1 cellular context compared by ENCODE assay signal in the genomic region with DNA sequence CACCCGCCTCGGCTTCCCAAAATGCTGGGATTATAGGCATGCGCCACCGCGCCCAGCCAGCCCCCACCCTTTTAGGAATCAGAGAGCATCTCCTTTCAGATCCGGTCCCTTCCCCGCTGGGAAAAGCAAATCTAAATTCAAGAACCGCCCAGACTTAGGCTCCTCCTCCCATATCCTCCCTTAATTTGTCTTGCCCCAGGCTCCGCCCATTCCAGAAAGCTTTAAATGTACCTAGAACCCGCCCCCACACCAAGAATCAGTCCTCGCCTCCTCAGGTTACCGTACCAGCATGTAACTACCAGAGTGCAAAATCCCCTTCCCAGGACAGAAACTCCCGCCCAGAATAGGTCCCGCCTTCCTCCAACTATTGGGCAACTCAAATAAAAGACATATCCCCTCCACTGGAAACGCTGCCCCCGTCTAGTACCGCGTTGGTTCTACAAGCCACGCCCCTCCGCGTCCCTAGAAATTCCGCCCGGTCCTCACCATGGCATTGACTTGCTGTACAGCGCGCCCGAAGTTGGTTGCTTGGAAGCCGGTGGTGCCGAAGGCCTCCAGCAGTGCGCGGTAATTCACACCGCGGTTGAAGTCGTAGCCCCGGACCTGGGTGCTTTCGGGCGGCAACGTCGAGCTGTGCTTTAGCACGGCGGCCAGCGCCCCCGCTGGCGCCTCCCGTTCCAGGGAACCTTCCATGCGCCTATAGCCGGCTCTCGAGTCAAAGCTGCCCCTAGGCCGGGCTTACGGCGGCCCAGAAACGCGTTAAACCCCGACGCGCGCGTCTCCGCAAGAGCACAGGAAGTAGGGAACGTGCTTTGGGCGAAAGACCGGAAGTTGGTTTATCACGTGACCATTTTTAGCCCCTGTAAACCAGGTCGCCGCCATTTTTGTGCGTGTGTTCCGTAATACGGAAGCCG.
TF ChIP-seq lines count a peak whose summit lies in the region.

A gene (minus strand): TSS at position 807 of the 914 bp plus-strand sequence. CDS start 114 bp downstream, at position 693.

TF ChIP-seq in HEK293, 187 proteins besides CTCF, POLR2A, EP300 and RAD21 (continued from another document and continues in another):
- TF ChIP-seq, protein P1, sequence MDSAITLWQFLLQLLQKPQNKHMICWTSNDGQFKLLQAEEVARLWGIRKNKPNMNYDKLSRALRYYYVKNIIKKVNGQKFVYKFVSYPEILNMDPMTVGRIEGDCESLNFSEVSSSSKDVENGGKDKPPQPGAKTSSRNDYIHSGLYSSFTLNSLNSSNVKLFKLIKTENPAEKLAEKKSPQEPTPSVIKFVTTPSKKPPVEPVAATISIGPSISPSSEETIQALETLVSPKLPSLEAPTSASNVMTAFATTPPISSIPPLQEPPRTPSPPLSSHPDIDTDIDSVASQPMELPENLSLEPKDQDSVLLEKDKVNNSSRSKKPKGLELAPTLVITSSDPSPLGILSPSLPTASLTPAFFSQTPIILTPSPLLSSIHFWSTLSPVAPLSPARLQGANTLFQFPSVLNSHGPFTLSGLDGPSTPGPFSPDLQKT (IDR thresholded peaks at IDR 0.05; ENCODE audit: borderline replicate concordance, low read depth, low read length) = no peak
- TF ChIP-seq RBAK (tag by site-specific recombination; IDR thresholded peaks at IDR 0.05) (no peak), ZNF114 (tag by site-specific recombination; IDR thresholded peaks at IDR 0.05) (no peak), ZNF610 (tag by site-specific recombination; IDR thresholded peaks at IDR 0.05; ENCODE audit: borderline replicate concordance) (no peak; the same call in 1 of the 2 replicates), ZNF707 (tag by site-specific recombination; IDR thresholded peaks at IDR 0.05) (no peak), ZNF529 (tag by site-specific recombination; IDR thresholded peaks at IDR 0.05; ENCODE audit: insufficient replicate concordance) (no peak), ZNF211 (tag by site-specific recombination; IDR thresholded peaks at IDR 0.05; ENCODE audit: low read depth) (no peak), ZNF2 (tag by site-specific recombination; IDR thresholded peaks at IDR 0.05) (peak; percentile 95), ZNF24 (tag by site-specific recombination; IDR thresholded peaks at IDR 0.05) (no peak; the same call in 1 of the 2 replicates), OVOL3 (tag by site-specific recombination; IDR thresholded peaks at IDR 0.05) (no peak), ZNF558 (tag by site-specific recombination; IDR thresholded peaks at IDR 0.05) (no peak; the same call in 1 of the 2 replicates), ZNF433 (tag by site-specific recombination; IDR thresholded peaks at IDR 0.05; ENCODE audit: low read depth) (no peak), ZFP41 (tag by site-specific recombination; IDR thresholded peaks at IDR 0.05; ENCODE audit: borderline replicate concordance) (no peak), ZNF214 (tag by site-specific recombination; IDR thresholded peaks at IDR 0.05; ENCODE audit: borderline replicate concordance) (no peak), ZNF785 (tag by site-specific recombination; IDR thresholded peaks at IDR 0.05) (no peak), ZBTB48 (tag by site-specific recombination; IDR thresholded peaks at IDR 0.05) (peak; percentile 66), ZNF571 (tag by site-specific recombination; IDR thresholded peaks at IDR 0.05) (no peak), OSR2 (tag by site-specific recombination; IDR thresholded peaks at IDR 0.05) (no peak), ZNF146 (tag by site-specific recombination; IDR thresholded peaks at IDR 0.05) (peak; percentile 26; the same call in 1 of the 2 replicates), ZNF514 (tag by site-specific recombination; IDR thresholded peaks at IDR 0.05) (no peak), MZF1 (tag by site-specific recombination; IDR thresholded peaks at IDR 0.05; ENCODE audit: borderline replicate concordance) (peak; percentile 93), ZNF548 (tag by site-specific recombination; IDR thresholded peaks at IDR 0.05) (no peak), ZNF175 (tag by site-specific recombination; IDR thresholded peaks at IDR 0.05) (no peak), ZNF133 (tag by site-specific recombination; IDR thresholded peaks at IDR 0.05) (no peak), ZNF664 (tag by site-specific recombination; IDR thresholded peaks at IDR 0.05) (no peak)
- TF ChIP-seq, protein P2, sequence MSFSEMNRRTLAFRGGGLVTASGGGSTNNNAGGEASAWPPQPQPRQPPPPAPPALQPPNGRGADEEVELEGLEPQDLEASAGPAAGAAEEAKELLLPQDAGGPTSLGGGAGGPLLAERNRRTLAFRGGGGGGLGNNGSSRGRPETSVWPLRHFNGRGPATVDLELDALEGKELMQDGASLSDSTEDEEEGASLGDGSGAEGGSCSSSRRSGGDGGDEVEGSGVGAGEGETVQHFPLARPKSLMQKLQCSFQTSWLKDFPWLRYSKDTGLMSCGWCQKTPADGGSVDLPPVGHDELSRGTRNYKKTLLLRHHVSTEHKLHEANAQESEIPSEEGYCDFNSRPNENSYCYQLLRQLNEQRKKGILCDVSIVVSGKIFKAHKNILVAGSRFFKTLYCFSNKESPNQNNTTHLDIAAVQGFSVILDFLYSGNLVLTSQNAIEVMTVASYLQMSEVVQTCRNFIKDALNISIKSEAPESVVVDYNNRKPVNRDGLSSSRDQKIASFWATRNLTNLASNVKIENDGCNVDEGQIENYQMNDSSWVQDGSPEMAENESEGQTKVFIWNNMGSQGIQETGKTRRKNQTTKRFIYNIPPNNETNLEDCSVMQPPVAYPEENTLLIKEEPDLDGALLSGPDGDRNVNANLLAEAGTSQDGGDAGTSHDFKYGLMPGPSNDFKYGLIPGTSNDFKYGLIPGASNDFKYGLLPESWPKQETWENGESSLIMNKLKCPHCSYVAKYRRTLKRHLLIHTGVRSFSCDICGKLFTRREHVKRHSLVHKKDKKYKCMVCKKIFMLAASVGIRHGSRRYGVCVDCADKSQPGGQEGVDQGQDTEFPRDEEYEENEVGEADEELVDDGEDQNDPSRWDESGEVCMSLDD (tag by site-specific recombination; IDR thresholded peaks at IDR 0.05) = peak; percentile 42; the same call in 1 of the 2 replicates
- TF ChIP-seq, protein P3, sequence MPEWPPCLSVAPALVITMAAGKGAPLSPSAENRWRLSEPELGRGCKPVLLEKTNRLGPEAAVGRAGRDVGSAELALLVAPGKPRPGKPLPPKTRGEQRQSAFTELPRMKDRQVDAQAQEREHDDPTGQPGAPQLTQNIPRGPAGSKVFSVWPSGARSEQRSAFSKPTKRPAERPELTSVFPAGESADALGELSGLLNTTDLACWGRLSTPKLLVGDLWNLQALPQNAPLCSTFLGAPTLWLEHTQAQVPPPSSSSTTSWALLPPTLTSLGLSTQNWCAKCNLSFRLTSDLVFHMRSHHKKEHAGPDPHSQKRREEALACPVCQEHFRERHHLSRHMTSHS (tag by site-specific recombination; IDR thresholded peaks at IDR 0.05) = no peak
- TF ChIP-seq, protein P4, sequence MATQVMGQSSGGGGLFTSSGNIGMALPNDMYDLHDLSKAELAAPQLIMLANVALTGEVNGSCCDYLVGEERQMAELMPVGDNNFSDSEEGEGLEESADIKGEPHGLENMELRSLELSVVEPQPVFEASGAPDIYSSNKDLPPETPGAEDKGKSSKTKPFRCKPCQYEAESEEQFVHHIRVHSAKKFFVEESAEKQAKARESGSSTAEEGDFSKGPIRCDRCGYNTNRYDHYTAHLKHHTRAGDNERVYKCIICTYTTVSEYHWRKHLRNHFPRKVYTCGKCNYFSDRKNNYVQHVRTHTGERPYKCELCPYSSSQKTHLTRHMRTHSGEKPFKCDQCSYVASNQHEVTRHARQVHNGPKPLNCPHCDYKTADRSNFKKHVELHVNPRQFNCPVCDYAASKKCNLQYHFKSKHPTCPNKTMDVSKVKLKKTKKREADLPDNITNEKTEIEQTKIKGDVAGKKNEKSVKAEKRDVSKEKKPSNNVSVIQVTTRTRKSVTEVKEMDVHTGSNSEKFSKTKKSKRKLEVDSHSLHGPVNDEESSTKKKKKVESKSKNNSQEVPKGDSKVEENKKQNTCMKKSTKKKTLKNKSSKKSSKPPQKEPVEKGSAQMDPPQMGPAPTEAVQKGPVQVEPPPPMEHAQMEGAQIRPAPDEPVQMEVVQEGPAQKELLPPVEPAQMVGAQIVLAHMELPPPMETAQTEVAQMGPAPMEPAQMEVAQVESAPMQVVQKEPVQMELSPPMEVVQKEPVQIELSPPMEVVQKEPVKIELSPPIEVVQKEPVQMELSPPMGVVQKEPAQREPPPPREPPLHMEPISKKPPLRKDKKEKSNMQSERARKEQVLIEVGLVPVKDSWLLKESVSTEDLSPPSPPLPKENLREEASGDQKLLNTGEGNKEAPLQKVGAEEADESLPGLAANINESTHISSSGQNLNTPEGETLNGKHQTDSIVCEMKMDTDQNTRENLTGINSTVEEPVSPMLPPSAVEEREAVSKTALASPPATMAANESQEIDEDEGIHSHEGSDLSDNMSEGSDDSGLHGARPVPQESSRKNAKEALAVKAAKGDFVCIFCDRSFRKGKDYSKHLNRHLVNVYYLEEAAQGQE (tag by site-specific recombination; IDR thresholded peaks at IDR 0.05) = 0 out of 2 replicates have a peak, but pooled peaks have one; percentile 47
- TF ChIP-seq, protein P5, sequence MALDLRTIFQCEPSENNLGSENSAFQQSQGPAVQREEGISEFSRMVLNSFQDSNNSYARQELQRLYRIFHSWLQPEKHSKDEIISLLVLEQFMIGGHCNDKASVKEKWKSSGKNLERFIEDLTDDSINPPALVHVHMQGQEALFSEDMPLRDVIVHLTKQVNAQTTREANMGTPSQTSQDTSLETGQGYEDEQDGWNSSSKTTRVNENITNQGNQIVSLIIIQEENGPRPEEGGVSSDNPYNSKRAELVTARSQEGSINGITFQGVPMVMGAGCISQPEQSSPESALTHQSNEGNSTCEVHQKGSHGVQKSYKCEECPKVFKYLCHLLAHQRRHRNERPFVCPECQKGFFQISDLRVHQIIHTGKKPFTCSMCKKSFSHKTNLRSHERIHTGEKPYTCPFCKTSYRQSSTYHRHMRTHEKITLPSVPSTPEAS (tag by site-specific recombination; IDR thresholded peaks at IDR 0.05) = peak; percentile 54; the same call in 1 of the 2 replicates
- TF ChIP-seq, protein P6, sequence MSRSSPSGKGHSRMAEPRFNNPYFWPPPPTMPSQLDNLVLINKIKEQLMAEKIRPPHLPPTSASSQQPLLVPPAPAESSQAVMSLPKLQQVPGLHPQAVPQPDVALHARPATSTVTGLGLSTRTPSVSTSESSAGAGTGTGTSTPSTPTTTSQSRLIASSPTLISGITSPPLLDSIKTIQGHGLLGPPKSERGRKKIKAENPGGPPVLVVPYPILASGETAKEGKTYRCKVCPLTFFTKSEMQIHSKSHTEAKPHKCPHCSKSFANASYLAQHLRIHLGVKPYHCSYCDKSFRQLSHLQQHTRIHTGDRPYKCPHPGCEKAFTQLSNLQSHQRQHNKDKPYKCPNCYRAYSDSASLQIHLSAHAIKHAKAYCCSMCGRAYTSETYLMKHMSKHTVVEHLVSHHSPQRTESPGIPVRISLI (tag by site-specific recombination; IDR thresholded peaks at IDR 0.05) = no peak
- TF ChIP-seq, protein P7, sequence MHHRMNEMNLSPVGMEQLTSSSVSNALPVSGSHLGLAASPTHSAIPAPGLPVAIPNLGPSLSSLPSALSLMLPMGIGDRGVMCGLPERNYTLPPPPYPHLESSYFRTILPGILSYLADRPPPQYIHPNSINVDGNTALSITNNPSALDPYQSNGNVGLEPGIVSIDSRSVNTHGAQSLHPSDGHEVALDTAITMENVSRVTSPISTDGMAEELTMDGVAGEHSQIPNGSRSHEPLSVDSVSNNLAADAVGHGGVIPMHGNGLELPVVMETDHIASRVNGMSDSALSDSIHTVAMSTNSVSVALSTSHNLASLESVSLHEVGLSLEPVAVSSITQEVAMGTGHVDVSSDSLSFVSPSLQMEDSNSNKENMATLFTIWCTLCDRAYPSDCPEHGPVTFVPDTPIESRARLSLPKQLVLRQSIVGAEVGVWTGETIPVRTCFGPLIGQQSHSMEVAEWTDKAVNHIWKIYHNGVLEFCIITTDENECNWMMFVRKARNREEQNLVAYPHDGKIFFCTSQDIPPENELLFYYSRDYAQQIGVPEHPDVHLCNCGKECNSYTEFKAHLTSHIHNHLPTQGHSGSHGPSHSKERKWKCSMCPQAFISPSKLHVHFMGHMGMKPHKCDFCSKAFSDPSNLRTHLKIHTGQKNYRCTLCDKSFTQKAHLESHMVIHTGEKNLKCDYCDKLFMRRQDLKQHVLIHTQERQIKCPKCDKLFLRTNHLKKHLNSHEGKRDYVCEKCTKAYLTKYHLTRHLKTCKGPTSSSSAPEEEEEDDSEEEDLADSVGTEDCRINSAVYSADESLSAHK (tag by site-specific recombination; IDR thresholded peaks at IDR 0.05) = peak; percentile 35; the same call in 1 of the 2 replicates
- TF ChIP-seq, protein P8, sequence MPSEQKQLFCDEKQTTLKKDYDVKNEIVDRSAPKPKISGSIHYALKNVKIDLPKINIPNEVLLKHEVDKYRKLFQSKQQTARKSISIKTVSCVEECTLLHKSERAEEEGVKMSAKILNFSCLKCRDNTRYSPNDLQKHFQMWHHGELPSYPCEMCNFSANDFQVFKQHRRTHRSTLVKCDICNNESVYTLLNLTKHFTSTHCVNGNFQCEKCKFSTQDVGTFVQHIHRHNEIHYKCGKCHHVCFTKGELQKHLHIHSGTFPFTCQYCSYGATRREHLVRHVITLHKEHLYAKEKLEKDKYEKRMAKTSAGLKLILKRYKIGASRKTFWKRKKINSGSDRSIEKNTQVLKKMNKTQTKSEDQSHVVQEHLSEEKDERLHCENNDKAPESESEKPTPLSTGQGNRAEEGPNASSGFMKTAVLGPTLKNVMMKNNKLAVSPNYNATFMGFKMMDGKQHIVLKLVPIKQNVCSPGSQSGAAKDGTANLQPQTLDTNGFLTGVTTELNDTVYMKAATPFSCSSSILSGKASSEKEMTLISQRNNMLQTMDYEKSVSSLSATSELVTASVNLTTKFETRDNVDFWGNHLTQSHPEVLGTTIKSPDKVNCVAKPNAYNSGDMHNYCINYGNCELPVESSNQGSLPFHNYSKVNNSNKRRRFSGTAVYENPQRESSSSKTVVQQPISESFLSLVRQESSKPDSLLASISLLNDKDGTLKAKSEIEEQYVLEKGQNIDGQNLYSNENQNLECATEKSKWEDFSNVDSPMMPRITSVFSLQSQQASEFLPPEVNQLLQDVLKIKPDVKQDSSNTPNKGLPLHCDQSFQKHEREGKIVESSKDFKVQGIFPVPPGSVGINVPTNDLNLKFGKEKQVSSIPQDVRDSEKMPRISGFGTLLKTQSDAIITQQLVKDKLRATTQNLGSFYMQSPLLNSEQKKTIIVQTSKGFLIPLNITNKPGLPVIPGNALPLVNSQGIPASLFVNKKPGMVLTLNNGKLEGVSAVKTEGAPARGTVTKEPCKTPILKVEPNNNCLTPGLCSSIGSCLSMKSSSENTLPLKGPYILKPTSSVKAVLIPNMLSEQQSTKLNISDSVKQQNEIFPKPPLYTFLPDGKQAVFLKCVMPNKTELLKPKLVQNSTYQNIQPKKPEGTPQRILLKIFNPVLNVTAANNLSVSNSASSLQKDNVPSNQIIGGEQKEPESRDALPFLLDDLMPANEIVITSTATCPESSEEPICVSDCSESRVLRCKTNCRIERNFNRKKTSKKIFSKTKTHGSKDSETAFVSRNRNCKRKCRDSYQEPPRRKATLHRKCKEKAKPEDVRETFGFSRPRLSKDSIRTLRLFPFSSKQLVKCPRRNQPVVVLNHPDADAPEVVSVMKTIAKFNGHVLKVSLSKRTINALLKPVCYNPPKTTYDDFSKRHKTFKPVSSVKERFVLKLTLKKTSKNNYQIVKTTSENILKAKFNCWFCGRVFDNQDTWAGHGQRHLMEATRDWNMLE (tag by site-specific recombination; conservative IDR thresholded peaks at IDR 0.05; ENCODE audit: low read depth) = peak; percentile 91
